ENCODE assay signal across 16 cellular contexts in genomic region chr10:7245505-7245904, GRCh38.
DNase-seq lines count a peak whose midpoint lies in the region; ATAC-seq, FAIRE-seq and TF ChIP-seq lines count a peak whose summit lies in the region.
"Had no signal": no experiment of that assay in that cellular context is flagged by ENCODE, and none has a peak within 500 bp of the region (broad histone marks: within the 10 kb centered on the region; RNA-seq: fewer than 3 reads in every experiment).

No MANE protein-coding gene starts in this region.

- POLR2A ChIA-PET in activated CD8-positive, alpha-beta T cell treated with anti-CD3 and anti-CD28 coated beads, Interleukin-2, amount 10 ng/mL, durations not matched to agents 7 days and 5 days (lab: Charles Lee): interaction anchor here (1.2 kb wide), 1 partner anchor 11 kb away, joined by 5 read pairs; no protein-coding TSS in a partner anchor
- POLR2A ChIA-PET in activated CD8-positive, alpha-beta T cell treated with anti-CD3 and anti-CD28 coated beads for 36 hours (lab: Charles Lee): no interaction called here
- POLR2A ChIA-PET in GM12878 (lab: Charles Lee): no interaction called here

- H3K9me3 Mint-ChIP-seq in activated CD8-positive, alpha-beta T cell treated with anti-CD3 and anti-CD28 coated beads, Interleukin-2, amount 10 ng/mL, durations not matched to agents 7 days and 5 days (ENCODE audit: insufficient read depth): no peaks in the 10 kb centered on the region
- H3K9me3 Mint-ChIP-seq in activated CD8-positive, alpha-beta T cell treated with anti-CD3 and anti-CD28 coated beads for 36 hours: peaks cover 2% of the 10 kb centered on the region
- peaks cover 4% of the 10 kb centered on the region for H3K9me3 Mint-ChIP-seq in glutamatergic neuron (ENCODE audit: unreplicated experiment)
- H3K9me3 Mint-ChIP-seq: CD4-positive, alpha-beta memory T cell; H9 had no signal

- no peaks in the 10 kb centered on the region for H3K27me3 ChIP-seq in GM12878 (replicated peaks in 1 of 2; ENCODE audit: control insufficient read depth in 2 of 2, insufficient read depth in 2 of 2, low read length in 1 of 2)
- H3K27me3 ChIP-seq in osteoblast (ENCODE audit: insufficient read depth, low read length): no peaks in the 10 kb centered on the region
- H3K27me3 ChIP-seq: BLaER1 had no signal

- no peaks in the 10 kb centered on the region; the same call in 1 of the 2 replicates for H3K79me2 ChIP-seq in GM12878 (ENCODE audit: control insufficient read depth, insufficient read depth, low read length)
- H3K79me2 ChIP-seq in osteoblast (ENCODE audit: insufficient read depth, low read length): no peaks in the 10 kb centered on the region

- H3K27ac ChIP-seq in GM12878 (ENCODE audit: control insufficient read depth, insufficient read depth) (no peak overlapping the region), osteoblast (ENCODE audit: low read depth, low read length) (no peak overlapping the region)

- in situ Hi-C loops in GM12878 (cut with MboI): no loop called here

- H2AFZ ChIP-seq in GM12878 (ENCODE audit: control insufficient read depth, low read depth, low read length): no peak overlapping the region
- H2AFZ ChIP-seq in osteoblast (ENCODE audit: low read length): no peak overlapping the region

- H3K4me1 ChIP-seq in GM12878 (ENCODE audit: control insufficient read depth, insufficient read depth, low read length): peaks cover 16% of the 10 kb centered on the region
- H3K4me1 ChIP-seq in osteoblast (ENCODE audit: insufficient read depth, low read length): no peaks in the 10 kb centered on the region

- no peak for TF ChIP-seq POLR2A in GM12878 (IDR thresholded peaks at IDR 0.05; ENCODE audit: low read depth, low read length)

- H3K27ac Mint-ChIP-seq in activated CD8-positive, alpha-beta T cell treated with anti-CD3 and anti-CD28 coated beads, Interleukin-2, amount 10 ng/mL, durations not matched to agents 7 days and 5 days: peak overlapping the region; percentile 14
- H3K27ac Mint-ChIP-seq in activated CD8-positive, alpha-beta T cell treated with anti-CD3 and anti-CD28 coated beads for 36 hours: no peak overlapping the region
- H3K27ac Mint-ChIP-seq in glutamatergic neuron (ENCODE audit: unreplicated experiment): peak overlapping the region; percentile 97
- H3K27ac Mint-ChIP-seq: H9 had no signal

- H3K36me3 ChIP-seq in GM12878 (ENCODE audit: control insufficient read depth in 2 of 2, insufficient read depth in 2 of 2, low read length in 1 of 2): peaks cover 16 to 32% of the 10 kb centered on the region in 2 experiments
- H3K36me3 ChIP-seq in osteoblast (ENCODE audit: insufficient read depth, low read length): no peaks in the 10 kb centered on the region

- no peak for TF ChIP-seq CTCF in activated CD8-positive, alpha-beta T cell treated with anti-CD3 and anti-CD28 coated beads for 36 hours (IDR thresholded peaks at IDR 0.05)
- no peak for TF ChIP-seq CTCF in GM12878 (IDR thresholded peaks at IDR 0.05 in 2 of 3, conservative IDR thresholded peaks at IDR 0.05 in 1 of 3; ENCODE audit: control insufficient read depth in 2 of 3, extremely low read depth in 1 of 3, insufficient read depth in 1 of 3, low read depth in 3 of 3, low read length in 3 of 3)
- no peak for TF ChIP-seq CTCF in glutamatergic neuron (IDR thresholded peaks at IDR 0.05; ENCODE audit: partially characterized antibody, unreplicated experiment)
- TF ChIP-seq CTCF in osteoblast (IDR thresholded peaks at IDR 0.05; ENCODE audit: extremely low read depth, low read depth, low read length): no peak

- no peaks in the 10 kb centered on the region for H3K27me3 Mint-ChIP-seq in activated CD8-positive, alpha-beta T cell treated with anti-CD3 and anti-CD28 coated beads, Interleukin-2, amount 10 ng/mL, durations not matched to agents 7 days and 5 days (ENCODE audit: low read depth)
- H3K27me3 Mint-ChIP-seq in activated CD8-positive, alpha-beta T cell treated with anti-CD3 and anti-CD28 coated beads for 36 hours: no peaks in the 10 kb centered on the region
- H3K27me3 Mint-ChIP-seq in glutamatergic neuron (ENCODE audit: unreplicated experiment): peaks cover 5% of the 10 kb centered on the region
- H3K27me3 Mint-ChIP-seq: CD4-positive, alpha-beta memory T cell had no signal

- H3K4me1 Mint-ChIP-seq in activated CD8-positive, alpha-beta T cell treated with anti-CD3 and anti-CD28 coated beads, Interleukin-2, amount 10 ng/mL, durations not matched to agents 7 days and 5 days (ENCODE audit: low read depth): peaks cover 39% of the 10 kb centered on the region
- peaks cover 23% of the 10 kb centered on the region for H3K4me1 Mint-ChIP-seq in activated CD8-positive, alpha-beta T cell treated with anti-CD3 and anti-CD28 coated beads for 36 hours (ENCODE audit: low read depth)
- peaks cover 33% of the 10 kb centered on the region for H3K4me1 Mint-ChIP-seq in glutamatergic neuron (ENCODE audit: low read depth, unreplicated experiment)
- H3K4me1 Mint-ChIP-seq: H9 had no signal

- no peak for TF ChIP-seq RAD21 in GM12878 (IDR thresholded peaks at IDR 0.05; ENCODE audit: insufficient read depth, low read depth, low read length)

- no peak overlapping the region for H3K4me3 Mint-ChIP-seq in activated CD8-positive, alpha-beta T cell treated with anti-CD3 and anti-CD28 coated beads, Interleukin-2, amount 10 ng/mL, durations not matched to agents 7 days and 5 days
- no peak overlapping the region for H3K4me3 Mint-ChIP-seq in activated CD8-positive, alpha-beta T cell treated with anti-CD3 and anti-CD28 coated beads for 36 hours
- peak overlapping the region; percentile 14 for H3K4me3 Mint-ChIP-seq in glutamatergic neuron (ENCODE audit: unreplicated experiment)
- H3K4me3 Mint-ChIP-seq: CD14-positive monocyte; CD4-positive, alpha-beta memory T cell; H9 had no signal

- BruUV-seq in GM12878 (replicated peaks; lab: Mats Ljungman, UMichigan): no TSS peak

- 82% methylated on average over 4 of the region's 4 CpGs for WGBS in GM12878 (ENCODE audit: insufficient coverage, insufficient replicate concordance, low lambda C conversion rate, missing lambda C conversion rate)

- CTCF ChIA-PET in activated CD8-positive, alpha-beta T cell treated with anti-CD3 and anti-CD28 coated beads, Interleukin-2, amount 10 ng/mL, durations not matched to agents 7 days and 5 days (lab: Charles Lee): interaction anchor here (0.9 kb wide), 1 partner anchor 13 kb away, joined by 3 read pairs; no protein-coding TSS in a partner anchor
- CTCF ChIA-PET in activated CD8-positive, alpha-beta T cell treated with anti-CD3 and anti-CD28 coated beads for 36 hours (lab: Charles Lee): no interaction called here
- CTCF ChIA-PET in GM12878 (lab: Yijun Ruan, JAX): interaction anchor here (0.6 to 1.7 kb wide), 4 partner anchors 120 to 1481 kb away, joined by 3 to 5 read pairs (median 3); no protein-coding TSS in a partner anchor

- H3K36me3 Mint-ChIP-seq in activated CD8-positive, alpha-beta T cell treated with anti-CD3 and anti-CD28 coated beads, Interleukin-2, amount 10 ng/mL, durations not matched to agents 7 days and 5 days (ENCODE audit: low read depth): peaks cover 76% of the 10 kb centered on the region
- H3K36me3 Mint-ChIP-seq in activated CD8-positive, alpha-beta T cell treated with anti-CD3 and anti-CD28 coated beads for 36 hours (ENCODE audit: low read depth): peaks cover 48% of the 10 kb centered on the region
- peaks cover 7% of the 10 kb centered on the region for H3K36me3 Mint-ChIP-seq in glutamatergic neuron (ENCODE audit: unreplicated experiment)

- no peaks in the 10 kb centered on the region; the same call in 2 of the 3 replicates for H3K9me3 ChIP-seq in GM12878 (replicated peaks; ENCODE audit: control insufficient read depth, insufficient read depth, low read length)
- H3K9me3 ChIP-seq in osteoblast (ENCODE audit: low read depth, low read length): no peaks in the 10 kb centered on the region

- H3K4me2 ChIP-seq in GM12878 (ENCODE audit: control insufficient read depth, insufficient read depth): no peak overlapping the region
- no peak overlapping the region for H3K4me2 ChIP-seq in osteoblast (ENCODE audit: insufficient read depth, low read length)

- H3K4me3 ChIP-seq in GM12878: no peak overlapping the region
- no peak overlapping the region for H3K4me3 ChIP-seq in osteoblast (ENCODE audit: insufficient read depth, low read length)
- H3K4me3 ChIP-seq: BLaER1 had no signal

- no peak for DNase-seq in activated CD8-positive, alpha-beta T cell treated with anti-CD3 and anti-CD28 coated beads, Interleukin-2, amount 10 ng/mL, durations not matched to agents 7 days and 5 days
- DNase-seq in activated CD8-positive, alpha-beta T cell treated with anti-CD3 and anti-CD28 coated beads for 36 hours: no peak
- DNase-seq in GM12878 (ENCODE audit: low read depth, low spot score): no peak
- no peak for DNase-seq in glutamatergic neuron
- DNase-seq in osteoblast (ENCODE audit: insufficient read length, low spot score, missing footprints): peak; percentile 47
- DNase-seq in COLO668 (lab: John Stamatoyannopoulos, UW; ENCODE audit: unreplicated experiment): no peak
- DNase-seq in middle frontal gyrus (ENCODE audit: extremely low spot score, low spot score): no peak
- DNase-seq: 8988T; Calu3; CD4-positive, alpha-beta memory T cell; DMS79 treated with DMSO at 0.1 percent for 48 hours; GF-D8; H9 had no signal

- no peak for FAIRE-seq in GM12878 (lab: Jason Lieb, UNC)
- FAIRE-seq: H1 had no signal

- no peak for ATAC-seq in activated CD8-positive, alpha-beta T cell treated with anti-CD3 and anti-CD28 coated beads, Interleukin-2, amount 10 ng/mL, durations not matched to agents 7 days and 5 days
- ATAC-seq in activated CD8-positive, alpha-beta T cell treated with anti-CD3 and anti-CD28 coated beads for 36 hours: no peak
- ATAC-seq in GM12878: peak; percentile 15; the same call in 1 of the 3 replicates

- no peaks in the 10 kb centered on the region for H4K20me1 ChIP-seq in GM12878 (ENCODE audit: control insufficient read depth, insufficient read depth)
- H4K20me1 ChIP-seq in osteoblast (ENCODE audit: insufficient read depth, low read length): no peaks in the 10 kb centered on the region
- H4K20me1 ChIP-seq: BLaER1 had no signal

- RAD21 ChIA-PET in GM12878 (lab: Charles Lee; ENCODE audit: unreplicated experiment): no interaction called here

- H3K9ac ChIP-seq in GM12878 (ENCODE audit: control insufficient read depth, insufficient read depth, low read length): no peak overlapping the region

- no peak for TF ChIP-seq EP300 in GM12878 (IDR thresholded peaks at IDR 0.05; ENCODE audit: borderline replicate concordance in 1 of 2, control insufficient read depth in 1 of 2, low read depth in 2 of 2, low read length in 2 of 2)

- SMC1A ChIA-PET in GM12878 (lab: Charles Lee; ENCODE audit: uncharacterized antibody, unreplicated experiment): no interaction called here

- intact Hi-C loops in activated CD8-positive, alpha-beta T cell treated with anti-CD3 and anti-CD28 coated beads for 36 hours (cut with micrococcal nuclease): no loop called here
- intact Hi-C loops in GM12878 (cut with micrococcal nuclease; ENCODE audit: unreplicated experiment): no loop called here
